In the genomic region with DNA sequence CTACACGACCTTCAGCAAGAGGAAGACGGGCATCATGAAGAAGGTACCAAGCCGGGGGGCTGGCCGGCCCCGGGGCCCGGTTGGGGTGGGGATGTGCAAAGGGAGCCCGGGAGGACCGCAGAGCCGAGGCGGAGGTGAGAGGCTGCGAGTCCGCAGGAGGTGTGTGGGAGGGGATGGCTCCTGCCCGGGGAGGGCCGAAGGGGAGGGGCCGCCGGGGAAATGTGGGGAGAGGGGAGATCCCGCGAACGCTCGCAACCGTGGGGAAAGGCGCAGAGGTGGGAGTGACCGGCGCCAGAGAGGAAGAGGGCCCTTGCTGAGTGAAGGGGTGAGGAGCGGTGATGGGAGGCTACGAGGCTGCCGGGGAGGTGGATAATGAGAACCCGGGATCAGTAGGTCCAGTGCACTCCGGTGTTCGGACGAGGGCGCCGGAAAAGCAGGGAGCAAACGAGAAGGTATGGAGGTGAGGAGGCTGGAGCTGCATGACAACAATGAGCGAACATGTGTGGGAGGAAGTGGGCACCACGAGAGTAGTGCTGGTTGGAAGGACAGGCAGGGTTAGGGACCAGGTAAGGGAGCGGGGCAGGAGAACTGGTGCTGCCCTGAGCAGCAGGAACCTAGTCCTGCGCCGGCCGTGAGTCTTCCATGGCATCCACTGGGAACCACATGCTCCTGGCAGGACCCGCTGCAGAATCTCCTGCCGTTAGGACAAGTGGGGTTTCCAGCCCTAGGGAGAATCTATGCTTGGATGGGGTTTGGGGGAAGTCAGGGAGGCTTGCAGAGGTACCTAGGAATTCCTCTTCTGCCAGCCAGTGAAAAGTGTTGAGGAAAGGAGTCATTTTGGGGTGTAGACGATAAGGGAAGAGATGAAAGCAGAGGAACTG, we compare ENCODE assay signal across 8 cellular contexts. TPM values are rescaled to one million over a fixed set of nuclear protein-coding genes. Genes with fewer than 3 reads are reported as not detected.
A peak's percentile ranks its signal among the peaks of the same experiment; 100 is the strongest.
DNase-seq lines count a peak whose midpoint lies in the region; ATAC-seq, FAIRE-seq and TF ChIP-seq lines count a peak whose summit lies in the region.

No MANE protein-coding gene starts in this region.

- ATAC-seq in activated CD4-positive, CD25-positive, alpha-beta regulatory T cell treated with anti-CD3 and anti-CD28 coated beads, Interleukin-2, amount 50 U/mL, for 24 hours: no peak

- TF ChIP-seq CTCF in type B pancreatic cell (conservative IDR thresholded peaks at IDR 0.05): no peak

- peak overlapping the region; percentile 93 for H3K27ac Mint-ChIP-seq in type B pancreatic cell

- FAIRE-seq in GM19239 (lab: Jason Lieb, UNC): no peak

- peak in 3 of 4 experiments; percentile 20 to 33 (median 21) for DNase-seq in activated CD4-positive, CD25-positive, alpha-beta regulatory T cell (lab: John Stamatoyannopoulos, UW)
- DNase-seq in activated gamma-delta T cell treated with anti-CD3 and anti-CD28 coated beads, Interleukin-2, amount 50 U/mL, for 16 hours (ENCODE audit: low read depth): peak; percentile 39
- DNase-seq in globus pallidus (ENCODE audit: low spot score): peak; percentile 35
- DNase-seq in occipital lobe (lab: John Stamatoyannopoulos, UW): peak; percentile 51
- peak; percentile 77 for DNase-seq in type B pancreatic cell (ENCODE audit: extremely low spot score, unreplicated experiment)
- no peak for DNase-seq in GM19239 (ENCODE audit: insufficient read length, low spot score)

- no peaks in the 10 kb centered on the region for H3K9me3 Mint-ChIP-seq in type B pancreatic cell

- H3K36me3 Mint-ChIP-seq in type B pancreatic cell: no peaks in the 10 kb centered on the region

- no peaks in the 10 kb centered on the region for H3K27me3 Mint-ChIP-seq in type B pancreatic cell

- H3K4me3 Mint-ChIP-seq in type B pancreatic cell: peak overlapping the region; percentile 99

- H3K4me1 Mint-ChIP-seq in type B pancreatic cell (ENCODE audit: unreplicated experiment): peaks cover 32% of the 10 kb centered on the region

TF ChIP-seq in PFSK-1, 5 proteins besides CTCF, POLR2A, EP300 and RAD21:
- TF ChIP-seq FOXP2 (optimal IDR thresholded peaks at IDR 0.05; ENCODE audit: borderline replicate concordance, extremely low read depth, extremely low read length, insufficient read depth) (no peak), TAF1 (IDR thresholded peaks at IDR 0.05; ENCODE audit: borderline replicate concordance, insufficient read depth, low read length) (no peak), POLR2AphosphoS5 (IDR thresholded peaks at IDR 0.05; ENCODE audit: low read depth, low read length) (no peak), SIN3A (IDR thresholded peaks at IDR 0.05; ENCODE audit: borderline replicate concordance, insufficient read depth, low read length) (0 out of 2 replicates have a peak, but pooled peaks have one; percentile 9)
TF ChIP-seq in PFSK-1: peak in this region for 1.

RNA-seq across cellular contexts. Expression of a gene that starts 1.3 kb away (rescaled TPM):
- polyA plus RNA-seq in PFSK-1 (2012; ENCODE audit: insufficient read length, low read depth): 37.6 TPM
- total RNA-seq in occipital lobe (11.9 TPM), type B pancreatic cell (ENCODE audit: low replicate concordance) (35.2 and 38.2 TPM in 2 replicates)

RNA-seq across cellular contexts. Expression of a gene that starts 9.6 kb away (rescaled TPM):
- 46.3 TPM for polyA plus RNA-seq in PFSK-1 (2012; ENCODE audit: insufficient read length, low read depth)
- total RNA-seq in occipital lobe: 23.9 TPM
- 29.5 and 49.5 TPM in 2 replicates for total RNA-seq in type B pancreatic cell (ENCODE audit: low replicate concordance)

RNA-seq across cellular contexts. Expression of a gene that starts 56.9 kb away (rescaled TPM):
- polyA plus RNA-seq in PFSK-1 (2012; ENCODE audit: insufficient read length, low read depth): 248 TPM
- total RNA-seq in occipital lobe: 16.1 TPM
- 47.8 and 52.3 TPM in 2 replicates for total RNA-seq in type B pancreatic cell (ENCODE audit: low replicate concordance)
